9 cellular contexts compared by ENCODE assay signal in genomic region chr2:12819098-12819465, GRCh38.
DNase-seq lines count a peak whose midpoint lies in the region; TF ChIP-seq lines count a peak whose summit lies in the region.
"Had no signal": no experiment of that assay in that cellular context is flagged by ENCODE, and none has a peak within 500 bp of the region (broad histone marks: within the 10 kb centered on the region; RNA-seq: fewer than 3 reads in every experiment).

No MANE protein-coding gene starts in this region.

- peaks cover 7% of the 10 kb centered on the region for H3K9me3 Mint-ChIP-seq in activated naive CD8-positive, alpha-beta T cell treated with anti-CD3 and anti-CD28 coated beads for 36 hours
- no peaks in the 10 kb centered on the region for H3K9me3 Mint-ChIP-seq in neural progenitor cell

- no peaks in the 10 kb centered on the region for H3K4me1 ChIP-seq in Karpas-422 (ENCODE audit: low read length)
- no peaks in the 10 kb centered on the region for H3K4me1 ChIP-seq in neural progenitor cell

- H3K4me2 ChIP-seq in Karpas-422 (ENCODE audit: low read depth, low read length, poor library complexity, severe bottlenecking) (no peak overlapping the region), neural progenitor cell (no peak overlapping the region)

- H3K79me2 ChIP-seq in Karpas-422 (ENCODE audit: low read length): no peaks in the 10 kb centered on the region
- H3K79me2 ChIP-seq in neural progenitor cell (ENCODE audit: low read depth): no peaks in the 10 kb centered on the region

- H3K9ac ChIP-seq in Karpas-422 (ENCODE audit: low read length) (no peak overlapping the region), neural progenitor cell (no peak overlapping the region)

- peak; percentile 97 for DNase-seq in EL
- DNase-seq in SKM-1 (lab: John Stamatoyannopoulos, UW; ENCODE audit: unreplicated experiment): peak; percentile 56
- DNase-seq in foreskin melanocyte: peak; percentile 82
- DNase-seq in retinal pigment epithelial cell (ENCODE audit: low read depth): peak; percentile 90
- no peak for DNase-seq in activated T-cell treated with anti-CD3 and anti-CD28 coated beads, Interleukin-2, amount 50 U/mL, for 48 hours
- no peak for DNase-seq in Karpas-422
- no peak for DNase-seq in activated naive CD8-positive, alpha-beta T cell treated with anti-CD3 and anti-CD28 coated beads for 36 hours
- no peak for DNase-seq in neural progenitor cell (ENCODE audit: low spot score)
- DNase-seq: NCI-H187 treated with DMSO at 0.1 percent for 48 hours had no signal

- H2AFZ ChIP-seq in Karpas-422 (ENCODE audit: low read length): no peak overlapping the region
- H2AFZ ChIP-seq in neural progenitor cell (replicated peaks): no peak overlapping the region

- no peak overlapping the region for H3K4me3 ChIP-seq in retinal pigment epithelial cell (ENCODE audit: low read length)
- no peak overlapping the region for H3K4me3 ChIP-seq in Karpas-422 (ENCODE audit: low read length)
- H3K4me3 ChIP-seq in neural progenitor cell: no peak overlapping the region

- H3K4me1 Mint-ChIP-seq in activated naive CD8-positive, alpha-beta T cell treated with anti-CD3 and anti-CD28 coated beads for 36 hours: peaks cover 25% of the 10 kb centered on the region
- H3K4me1 Mint-ChIP-seq in neural progenitor cell: peaks cover 15% of the 10 kb centered on the region

- peaks cover 3% of the 10 kb centered on the region for H3K36me3 Mint-ChIP-seq in activated naive CD8-positive, alpha-beta T cell treated with anti-CD3 and anti-CD28 coated beads for 36 hours
- no peaks in the 10 kb centered on the region for H3K36me3 Mint-ChIP-seq in neural progenitor cell

- H3K9me2 ChIP-seq in Karpas-422 (replicated peaks; ENCODE audit: insufficient read depth, low read length): no peaks in the 10 kb centered on the region

- no peak overlapping the region for H3K27ac Mint-ChIP-seq in activated naive CD8-positive, alpha-beta T cell treated with anti-CD3 and anti-CD28 coated beads for 36 hours
- H3K27ac Mint-ChIP-seq in neural progenitor cell: no peak overlapping the region

- H3K36me3 ChIP-seq in Karpas-422 (ENCODE audit: insufficient read depth, low read length) (no peaks in the 10 kb centered on the region), neural progenitor cell (no peaks in the 10 kb centered on the region)

- no peaks in the 10 kb centered on the region for H4K20me1 ChIP-seq in Karpas-422 (ENCODE audit: insufficient read depth, low read depth, low read length)
- H4K20me1 ChIP-seq in neural progenitor cell (ENCODE audit: low read depth): no peaks in the 10 kb centered on the region

- H3K27me3 ChIP-seq in Karpas-422 (ENCODE audit: low read length): no peaks in the 10 kb centered on the region
- no peaks in the 10 kb centered on the region for H3K27me3 ChIP-seq in neural progenitor cell

- H3K4me3 Mint-ChIP-seq in activated naive CD8-positive, alpha-beta T cell treated with anti-CD3 and anti-CD28 coated beads for 36 hours: no peak overlapping the region
- no peak overlapping the region for H3K4me3 Mint-ChIP-seq in neural progenitor cell

- no peaks in the 10 kb centered on the region for H3F3A ChIP-seq in neural progenitor cell (ENCODE audit: low read depth)

- H3K27ac ChIP-seq in Karpas-422 (ENCODE audit: low read length): no peak overlapping the region
- no peak overlapping the region for H3K27ac ChIP-seq in neural progenitor cell

- no peaks in the 10 kb centered on the region for H3K9me3 ChIP-seq in Karpas-422 (ENCODE audit: low read length)
- H3K9me3 ChIP-seq in neural progenitor cell (ENCODE audit: low read depth): no peaks in the 10 kb centered on the region

- H3K27me3 Mint-ChIP-seq in activated naive CD8-positive, alpha-beta T cell treated with anti-CD3 and anti-CD28 coated beads for 36 hours: peaks cover 33% of the 10 kb centered on the region
- H3K27me3 Mint-ChIP-seq in neural progenitor cell (ENCODE audit: insufficient read depth, low read depth): peaks cover 3% of the 10 kb centered on the region

- TF ChIP-seq CTCF in retinal pigment epithelial cell (conservative IDR thresholded peaks at IDR 0.05; ENCODE audit: low read depth, low read length): no peak
- no peak for TF ChIP-seq CTCF in neural progenitor cell (IDR thresholded peaks at IDR 0.05)

Comparison
In these comparisons a context has a peak if more than half of its experiments do, and no peak if none do; other contexts are left out.
1. DNase-seq: peak in EL (single experiment), SKM-1 (single experiment), foreskin melanocyte (single experiment) and retinal pigment epithelial cell (single experiment); none in activated T-cell treated with anti-CD3 and anti-CD28 coated beads, Interleukin-2, amount 50 U/mL, for 48 hours (0 of 2), Karpas-422 (single experiment), activated naive CD8-positive, alpha-beta T cell treated with anti-CD3 and anti-CD28 coated beads for 36 hours (single experiment) and neural progenitor cell (single experiment).